ENCODE assay signal across 1 cellular context in genomic region chr1:27035344-27035743, GRCh38.
TF ChIP-seq lines count a peak whose summit lies in the region.

No MANE protein-coding gene starts in this region.

TF ChIP-seq in H1, 55 proteins besides CTCF, POLR2A, EP300 and RAD21:
- TF ChIP-seq ATF2 (IDR thresholded peaks at IDR 0.05; ENCODE audit: low read length) (no peak), TAF1 (IDR thresholded peaks at IDR 0.05; ENCODE audit: low read depth, low read length) (no peak), RNF2 (IDR thresholded peaks at IDR 0.05; ENCODE audit: borderline replicate concordance, low read depth, low read length, missing control alignments, poor library complexity, severe bottlenecking) (no peak), CREB1 (IDR thresholded peaks at IDR 0.05) (no peak), CTBP2 (IDR thresholded peaks at IDR 0.05; ENCODE audit: borderline replicate concordance, insufficient read depth, insufficient read length, low read length) (no peak), SP1 (IDR thresholded peaks at IDR 0.05; ENCODE audit: low read depth, low read length) (no peak), NANOG (IDR thresholded peaks at IDR 0.05; ENCODE audit: insufficient read depth, low read depth, low read length, poor library complexity, severe bottlenecking) (no peak), CBX8 (IDR thresholded peaks at IDR 0.05; ENCODE audit: borderline replicate concordance, low read depth, low read length) (no peak), CHD7 (IDR thresholded peaks at IDR 0.05; ENCODE audit: insufficient replicate concordance, low read length) (no peak), ZNF274 (IDR thresholded peaks at IDR 0.05; ENCODE audit: borderline replicate concordance, extremely low read depth, low read length) (no peak), JUND (IDR thresholded peaks at IDR 0.05; ENCODE audit: low read length) (no peak)
TF ChIP-seq in H1: peak in this region for 0.
